17 cellular contexts compared by ENCODE assay signal in genomic region chr16:4364196-4365013, GRCh38. TPM values are rescaled to one million over a fixed set of nuclear protein-coding genes. Genes with fewer than 3 reads are reported as not detected.
A peak's percentile ranks its signal among the peaks of the same experiment; 100 is the strongest.
DNase-seq lines count a peak whose midpoint lies in the region; ATAC-seq and TF ChIP-seq lines count a peak whose summit lies in the region.
"Had no signal": no experiment of that assay in that cellular context is flagged by ENCODE, and none has a peak within 500 bp of the region (broad histone marks: within the 10 kb centered on the region; RNA-seq: fewer than 3 reads in every experiment).

No MANE protein-coding gene starts in this region.

- no peaks in the 10 kb centered on the region for H3K9me3 ChIP-seq in HAP-1
- H3K9me3 ChIP-seq: A549 had no signal

- no peaks in the 10 kb centered on the region for H3K27me3 Mint-ChIP-seq in natural killer cell (ENCODE audit: low read depth in 2 of 2)
- no peaks in the 10 kb centered on the region for H3K27me3 Mint-ChIP-seq in natural killer cell treated with Interleukin-12 subunit alpha and Interleukin-12 subunit beta and Interleukin-15 and Interleukin-18, amount 100 ng/mL, for 72 hours
- no peaks in the 10 kb centered on the region for H3K27me3 Mint-ChIP-seq in WTC11 (ENCODE audit: low read depth)
- no peaks in the 10 kb centered on the region for H3K27me3 Mint-ChIP-seq in naive B cell

- no peak overlapping the region for H3K4me3 ChIP-seq in HAP-1
- H3K4me3 ChIP-seq: A549, SK-N-MC had no signal

- H3K4me3 Mint-ChIP-seq in natural killer cell (no peak overlapping the region), WTC11 (no peak overlapping the region), naive B cell (peak overlapping the region in 1 of 8 donors; percentile 55)
- H3K4me3 Mint-ChIP-seq in natural killer cell treated with Interleukin-12 subunit alpha and Interleukin-12 subunit beta and Interleukin-15 and Interleukin-18, amount 100 ng/mL, for 72 hours = no peak overlapping the region
- H3K4me3 Mint-ChIP-seq: H9 had no signal

- POLR2A ChIA-PET in WTC11 (lab: Charles Lee) = interaction anchor here (0.7 kb wide), 1 partner anchor 90 kb away, joined by 4 read pairs; no protein-coding TSS in a partner anchor

- TF ChIP-seq CTCF in natural killer cell (IDR thresholded peaks at IDR 0.05) (no peak), WTC11 (IDR thresholded peaks at IDR 0.05) (no peak)

- peak overlapping the region in 1 of 2 donors; percentile 41 for H3K27ac Mint-ChIP-seq in natural killer cell
- H3K27ac Mint-ChIP-seq in natural killer cell treated with Interleukin-12 subunit alpha and Interleukin-12 subunit beta and Interleukin-15 and Interleukin-18, amount 100 ng/mL, for 72 hours = no peak overlapping the region
- no peak overlapping the region for H3K27ac Mint-ChIP-seq in WTC11
- peak overlapping the region in 2 of 6 donors; percentile 56 to 87 for H3K27ac Mint-ChIP-seq in naive B cell
- H3K27ac Mint-ChIP-seq: H9 had no signal

- ATAC-seq in natural killer cell (peak in 2 of 3 donors; percentile 48 to 56), WTC11 (no peak), naive B cell (ENCODE audit: low read depth in 2 of 2) (peak; percentile 61 to 70)
- no peak for ATAC-seq in natural killer cell treated with Interleukin-12 subunit alpha and Interleukin-12 subunit beta and Interleukin-15 and Interleukin-18, amount 100 ng/mL, for 72 hours
- ATAC-seq: A549 had no signal

- in situ Hi-C loops in HAP-1 (cut with MboI; ENCODE audit: low sequenced_read_pairs) = no loop called here

- peaks cover 0 to 8% of the 10 kb centered on the region in 2 donors for H3K4me1 Mint-ChIP-seq in natural killer cell
- peaks cover 0 to 6% of the 10 kb centered on the region in 2 donors for H3K4me1 Mint-ChIP-seq in natural killer cell treated with Interleukin-12 subunit alpha and Interleukin-12 subunit beta and Interleukin-15 and Interleukin-18, amount 100 ng/mL, for 72 hours (ENCODE audit: low read depth in 2 of 2)
- H3K4me1 Mint-ChIP-seq in WTC11 = no peaks in the 10 kb centered on the region
- peaks cover 10 to 17% (median 14%) of the 10 kb centered on the region in 3 donors for H3K4me1 Mint-ChIP-seq in naive B cell
- H3K4me1 Mint-ChIP-seq: H9 had no signal

- CTCF ChIA-PET in WTC11 (lab: Charles Lee) = interaction anchor here (0.6 to 2.5 kb wide), 6 partner anchors 9 to 185 kb away, joined by 3 to 14 read pairs (median 3); no protein-coding TSS in a partner anchor

- H3K36me3 Mint-ChIP-seq in natural killer cell (no peaks in the 10 kb centered on the region), WTC11 (no peaks in the 10 kb centered on the region), naive B cell (no peaks in the 10 kb centered on the region)
- no peaks in the 10 kb centered on the region for H3K36me3 Mint-ChIP-seq in natural killer cell treated with Interleukin-12 subunit alpha and Interleukin-12 subunit beta and Interleukin-15 and Interleukin-18, amount 100 ng/mL, for 72 hours

- H3K4me1 ChIP-seq in HAP-1 = no peaks in the 10 kb centered on the region

- DNase-seq in natural killer cell (no peak), WTC11 (ENCODE audit: low spot score) (no peak), naive B cell (no peak), HAP-1 (ENCODE audit: low spot score in 2 of 2) (no peak), UCSD-AML1 (lab: John Stamatoyannopoulos, UW; ENCODE audit: unreplicated experiment) (no peak)
- no peak for DNase-seq in natural killer cell treated with Interleukin-12 subunit alpha and Interleukin-12 subunit beta and Interleukin-15 and Interleukin-18, amount 100 ng/mL, for 72 hours (ENCODE audit: low spot score)
- no peak for DNase-seq in activated CD8-positive, alpha-beta memory T cell treated with anti-CD3 and anti-CD28 coated beads, Interleukin-2, amount 50 U/mL, for 48 hours
- DNase-seq: COR-L47, H9, KBM-7, NCI-H1048, NCI-H1694, NCI-H2107, NCI-H2227 treated with DMSO at 0.1 percent for 48 hours, NCI-H524 had no signal

- H3K9me3 Mint-ChIP-seq in natural killer cell = no peaks in the 10 kb centered on the region
- H3K9me3 Mint-ChIP-seq in natural killer cell treated with Interleukin-12 subunit alpha and Interleukin-12 subunit beta and Interleukin-15 and Interleukin-18, amount 100 ng/mL, for 72 hours = no peaks in the 10 kb centered on the region
- no peaks in the 10 kb centered on the region for H3K9me3 Mint-ChIP-seq in WTC11
- H3K9me3 Mint-ChIP-seq in naive B cell = no peaks in the 10 kb centered on the region
- H3K9me3 Mint-ChIP-seq: H9 had no signal

- no peaks in the 10 kb centered on the region for H3K27me3 ChIP-seq in HAP-1 (ENCODE audit: low read depth)

- H3K36me3 ChIP-seq in HAP-1 (replicated peaks) = peaks cover 2% of the 10 kb centered on the region

- intact Hi-C loops in natural killer cell (cut with micrococcal nuclease) = no loop called here

TF ChIP-seq in WTC11, 78 proteins besides CTCF, POLR2A, EP300 and RAD21:
- TF ChIP-seq ZNF423 (CRISPR knock-in tag; IDR thresholded peaks at IDR 0.05) (0 out of 2 replicates have a peak, but pooled peaks have one; percentile 11), STAT6 (CRISPR knock-in tag; conservative IDR thresholded peaks at IDR 0.05; ENCODE audit: low read depth) (no peak), TEAD1 (CRISPR knock-in tag; IDR thresholded peaks at IDR 0.05) (no peak), IRF1 (CRISPR knock-in tag; IDR thresholded peaks at IDR 0.05) (no peak)

RNA-seq across cellular contexts. Expression of gene VASN, which starts 7.2 kb away (rescaled TPM):
- total RNA-seq in natural killer cell = under 1 TPM; 0.35 to 0.93 (median 0.78) TPM
- total RNA-seq in natural killer cell treated with Interleukin-12 subunit alpha and Interleukin-12 subunit beta and Interleukin-15 and Interleukin-18, amount 100 ng/mL, for 72 hours = under 1 TPM in 1 of 2 donors, not detected in 1; 0.33 TPM
- 8.0 to 9.1 TPM (median 8.3 TPM) in 3 replicates for total RNA-seq in WTC11 (2021)
- polyA plus RNA-seq in naive B cell (ENCODE audit: low read depth in 6 of 6) = under 1 TPM in 3 of 6 donors, not detected in 3; 0.13 to 0.21 (median 0.16) TPM

RNA-seq across cellular contexts. Expression of gene PAM16, which starts 13.3 kb away (rescaled TPM):
- 10 to 100 TPM; 29.4 to 42.7 (median 39.0) TPM for total RNA-seq in natural killer cell
- 100 to 1,000 TPM in 1 of 2 donors, 10 to 100 TPM in 1; 59.0 to 114 TPM for total RNA-seq in natural killer cell treated with Interleukin-12 subunit alpha and Interleukin-12 subunit beta and Interleukin-15 and Interleukin-18, amount 100 ng/mL, for 72 hours
- 87.2 to 93.7 TPM (median 88.9 TPM) in 3 replicates for total RNA-seq in WTC11 (2021)
- 10 to 100 TPM; 33.1 to 54.6 (median 47.6) TPM for polyA plus RNA-seq in naive B cell (ENCODE audit: low read depth in 6 of 6)

RNA-seq across cellular contexts. Expression of gene GLIS2, which starts 48.5 kb away (rescaled TPM):
- total RNA-seq in natural killer cell = under 1 TPM in 2 of 3 donors, not detected in 1; 0.05 to 0.35 TPM
- total RNA-seq in natural killer cell treated with Interleukin-12 subunit alpha and Interleukin-12 subunit beta and Interleukin-15 and Interleukin-18, amount 100 ng/mL, for 72 hours = under 1 TPM; 0.31 to 0.43 TPM
- total RNA-seq in WTC11 (2021) = 19.5 to 23.0 TPM (median 20.1 TPM) in 3 replicates
- polyA plus RNA-seq in naive B cell (ENCODE audit: low read depth in 6 of 6) = not detected

RNA-seq across cellular contexts. Expression of gene CORO7, which starts 52.0 kb away (rescaled TPM):
- total RNA-seq in natural killer cell (100 to 1,000 TPM; 335 to 425 (median 415) TPM), WTC11 (2021) (36.7 to 45.5 TPM (median 38.6 TPM) in 3 replicates)
- 100 to 1,000 TPM; 140 to 166 TPM for total RNA-seq in natural killer cell treated with Interleukin-12 subunit alpha and Interleukin-12 subunit beta and Interleukin-15 and Interleukin-18, amount 100 ng/mL, for 72 hours
- 10 to 100 TPM in 5 of 6 donors, 1 to 10 TPM in 1; 9.0 to 40.1 (median 20.7) TPM for polyA plus RNA-seq in naive B cell (ENCODE audit: low read depth in 6 of 6)

Comparison
In these comparisons a context has a peak if more than half of its experiments do, and no peak if none do; other contexts are left out.
1. ATAC-seq: peak in natural killer cell (2 of 3) and naive B cell (2 of 2); none in natural killer cell treated with Interleukin-12 subunit alpha and Interleukin-12 subunit beta and Interleukin-15 and Interleukin-18, amount 100 ng/mL, for 72 hours (0 of 2) and WTC11 (single experiment).
2. RNA of gene GLIS2, which starts 48.5 kb away (total RNA-seq): 19.5 to 23.0 TPM in WTC11; 0.31 to 0.43 TPM in natural killer cell treated with Interleukin-12 subunit alpha and Interleukin-12 subunit beta and Interleukin-15 and Interleukin-18, amount 100 ng/mL, for 72 hours and 0.05 to 0.35 TPM in natural killer cell; every median in the first group is over 10 times any median in the second.